ENCODE assay signal across 14 cellular contexts in the genomic region with DNA sequence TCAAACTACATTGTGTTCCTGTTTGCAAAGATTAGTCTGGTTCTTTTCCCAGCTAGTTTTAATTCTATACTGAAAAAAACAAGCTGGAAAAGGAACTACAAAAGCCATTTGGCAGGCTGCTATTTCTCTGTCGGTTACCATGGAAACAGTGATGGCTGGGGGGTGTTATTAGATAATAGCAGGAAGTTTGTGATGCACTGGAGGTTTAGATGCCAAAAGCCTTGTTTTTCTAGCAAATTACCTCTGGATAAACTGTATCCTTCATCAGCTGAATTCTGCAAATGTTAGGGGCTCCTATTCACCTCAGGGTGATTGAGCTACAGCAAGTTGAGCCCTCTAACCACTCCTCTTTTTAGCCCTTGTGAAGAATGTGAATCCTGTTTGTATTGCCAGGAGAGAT. TPM values are rescaled to one million over a fixed set of nuclear protein-coding genes. Genes with fewer than 3 reads are reported as not detected.
DNase-seq lines count a peak whose midpoint lies in the region; ATAC-seq, FAIRE-seq and TF ChIP-seq lines count a peak whose summit lies in the region.
"Had no signal": no experiment of that assay in that cellular context is flagged by ENCODE, and none has a peak within 500 bp of the region (broad histone marks: within the 10 kb centered on the region; RNA-seq: fewer than 3 reads in every experiment).

No MANE protein-coding gene starts in this region.

- no peaks in the 10 kb centered on the region; a peak in 1 of 5 replicates for H3K27me3 ChIP-seq in K562 (ENCODE audit: control insufficient read depth in 2 of 2, insufficient read depth in 2 of 2, low read length in 2 of 2)
- no peaks in the 10 kb centered on the region for H3K27me3 ChIP-seq in right atrium auricular region
- no peaks in the 10 kb centered on the region for H3K27me3 ChIP-seq in gastrocnemius medialis
- H3K27me3 ChIP-seq: neutrophil, tibial nerve had no signal

- peak; percentile 68 for DNase-seq in NCI-H146 (lab: John Stamatoyannopoulos, UW)
- DNase-seq in K562 (ENCODE audit: extremely low read depth in 1 of 4, low spot score in 3 of 4) = no peak
- DNase-seq in right atrium auricular region (ENCODE audit: low spot score) = no peak
- no peak for DNase-seq in gastrocnemius medialis
- DNase-seq in Kasumi-1 (lab: John Stamatoyannopoulos, UW) = no peak
- DNase-seq in nephron progenitor cell = no peak
- DNase-seq in SIG-M5 treated with dmso at 0.1 percent for 504 hours (lab: John Stamatoyannopoulos, UW; ENCODE audit: unreplicated experiment) = no peak
- DNase-seq: activated T-cell treated with anti-CD3 and anti-CD28 coated beads for 4 hours, T1000 had no signal

- intact Hi-C loops in K562 (cut with micrococcal nuclease) = no loop called here
- intact Hi-C loops in gastrocnemius medialis (cut with DNase I; ENCODE audit: low total_unique reads) = loop anchor here (5.0 kb wide), 1 partner anchor 37 kb away; a partner anchor contains a TSS

- WGBS in K562 (ENCODE audit: insufficient coverage, low coverage, missing lambda C conversion rate) = 50% methylated on average over 1 of the region's 1 CpG

- POLR2A ChIA-PET in K562 (lab: Yijun Ruan, JAX) = interaction anchor here (1.5 kb wide), 1 partner anchor 37 kb away, joined by 6 read pairs; a partner anchor contains a TSS

- no peaks in the 10 kb centered on the region for H3K4me1 ChIP-seq in K562 (replicated peaks in 1 of 2; ENCODE audit: control insufficient read depth in 2 of 2, insufficient read depth in 2 of 2, low read length in 2 of 2)
- peaks cover 0 to 14% of the 10 kb centered on the region in 2 donors for H3K4me1 ChIP-seq in right atrium auricular region
- peaks cover 18 to 21% of the 10 kb centered on the region in 2 donors for H3K4me1 ChIP-seq in gastrocnemius medialis

- H3K36me3 ChIP-seq in K562 (ENCODE audit: control insufficient read depth, insufficient read depth, low read length) (peaks cover 13% of the 10 kb centered on the region; the same call in 2 of the 3 replicates), right atrium auricular region (peaks cover 41% of the 10 kb centered on the region), gastrocnemius medialis (peaks cover 0 to 38% of the 10 kb centered on the region in 2 donors)
- H3K36me3 ChIP-seq: neutrophil had no signal

- in situ Hi-C loops in K562 (cut with MboI) (no loop called here), gastrocnemius medialis (cut with MboI; ENCODE audit: low sequenced_read_pairs in 4 of 4) (no loop called here)

- ATAC-seq in K562 (no peak), gastrocnemius medialis (peak in 1 of 2 donors; percentile 18), HG02884 (IDR thresholded peaks at IDR 0.05; ENCODE audit: unreplicated experiment) (no peak)

- no peaks in the 10 kb centered on the region for H3K79me2 ChIP-seq in K562 (ENCODE audit: control insufficient read depth, insufficient read depth, low read length)

- peaks cover 56% of the 10 kb centered on the region for H3K36me3 Mint-ChIP-seq in nephron progenitor cell (ENCODE audit: low read depth)

- TF ChIP-seq CTCF in K562 (IDR thresholded peaks at IDR 0.05 in 2 of 3, conservative IDR thresholded peaks at IDR 0.05 in 1 of 3; ENCODE audit: insufficient read depth in 2 of 3, low read depth in 1 of 3, low read length in 3 of 3) (no peak), right atrium auricular region (IDR thresholded peaks at IDR 0.05) (no peak), gastrocnemius medialis (IDR thresholded peaks at IDR 0.05 in 4 of 5, conservative IDR thresholded peaks at IDR 0.05 in 1 of 5) (no peak), nephron progenitor cell (IDR thresholded peaks at IDR 0.05) (no peak)

- no peak overlapping the region for H3K9ac ChIP-seq in K562 (ENCODE audit: insufficient read depth in 1 of 2, low read depth in 2 of 2, low read length in 2 of 2)
- H3K9ac ChIP-seq: KMS-11 had no signal

- H3K4me3 ChIP-seq in K562 = no peak overlapping the region
- no peak overlapping the region for H3K4me3 ChIP-seq in right atrium auricular region
- H3K4me3 ChIP-seq in gastrocnemius medialis = no peak overlapping the region
- H3K4me3 ChIP-seq: tibial nerve had no signal

- CTCF ChIA-PET in K562 (lab: Yijun Ruan, JAX; ENCODE audit: low intra/inter-chr PET ratio) = no interaction called here

- no peak overlapping the region for H3K4me3 Mint-ChIP-seq in nephron progenitor cell
- H3K4me3 Mint-ChIP-seq: central memory CD8-positive, alpha-beta T cell had no signal

- no peak overlapping the region for H2AFZ ChIP-seq in K562 (ENCODE audit: low read depth, low read length)

- H3K27ac Mint-ChIP-seq in nephron progenitor cell = no peak overlapping the region

- peaks cover 2% of the 10 kb centered on the region for H3K27me3 Mint-ChIP-seq in nephron progenitor cell (ENCODE audit: low read depth, poor library complexity)
- H3K27me3 Mint-ChIP-seq: central memory CD8-positive, alpha-beta T cell had no signal

- no peaks in the 10 kb centered on the region for H3K9me3 Mint-ChIP-seq in nephron progenitor cell
- H3K9me3 Mint-ChIP-seq: central memory CD8-positive, alpha-beta T cell had no signal

- H3K4me2 ChIP-seq in K562 (ENCODE audit: insufficient read depth, low read length) = no peak overlapping the region
- H3K4me2 ChIP-seq: KMS-11 had no signal

- H3K27ac ChIP-seq in K562 (ENCODE audit: extremely low read depth, low read depth, low read length) (no peak overlapping the region), right atrium auricular region (peak overlapping the region; percentile 52 to 53), gastrocnemius medialis (peak overlapping the region; percentile 7 to 64 (median 31))
- H3K27ac ChIP-seq: KMS-11, neutrophil had no signal

- H4K20me1 ChIP-seq in K562 (replicated peaks; ENCODE audit: control insufficient read depth, insufficient read depth, low read length) = no peaks in the 10 kb centered on the region

- no TSS peak for BruUV-seq in K562 (replicated peaks; lab: Mats Ljungman, UMichigan)

- TF ChIP-seq POLR2A in K562 (conservative IDR thresholded peaks at IDR 0.05) (no peak), gastrocnemius medialis (IDR thresholded peaks at IDR 0.05) (no peak)

- H3K9me3 ChIP-seq in K562 (replicated peaks; ENCODE audit: control insufficient read depth, insufficient read depth, low read depth, low read length) (no peaks in the 10 kb centered on the region), right atrium auricular region (no peaks in the 10 kb centered on the region), gastrocnemius medialis (no peaks in the 10 kb centered on the region)
- H3K9me3 ChIP-seq: neutrophil, tibial nerve had no signal

- TF ChIP-seq RAD21 in K562 (CRISPR knock-in tag; conservative IDR thresholded peaks at IDR 0.05 in 1 of 2, IDR thresholded peaks at IDR 0.05 in 1 of 2) = no peak

- no peaks in the 10 kb centered on the region for H3K9me1 ChIP-seq in K562 (ENCODE audit: control insufficient read depth, insufficient read depth, low read length)

- no peak for TF ChIP-seq EP300 in K562 (IDR thresholded peaks at IDR 0.05; ENCODE audit: low read length)

- FAIRE-seq in K562 (lab: Jason Lieb, UNC) = no peak

- peaks cover 25% of the 10 kb centered on the region for H3K4me1 Mint-ChIP-seq in nephron progenitor cell

TF ChIP-seq in K562, 482 proteins besides CTCF, POLR2A, EP300 and RAD21:
- peak; percentile 89 for TF ChIP-seq RFX1 (IDR thresholded peaks at IDR 0.05)
- no peak for TF ChIP-seq ZNF232 (CRISPR knock-in tag; IDR thresholded peaks at IDR 0.05)

RNA-seq across cellular contexts. Expression of a gene that starts 25.2 kb away (rescaled TPM):
- total RNA-seq in K562 (2011; cell fraction: chromatin; rRNA removed; ENCODE audit: low replicate concordance) = 12.6 and 15.8 TPM in 2 replicates
- 8.7 and 11.2 TPM in 2 replicates for total RNA-seq in K562 (2011; cell fraction: nucleolus; rRNA removed)
- 8.6 and 8.9 TPM in 2 replicates for total RNA-seq in K562 (2011; cell fraction: nucleoplasm; rRNA removed)
- total RNA-seq in K562 (2014; rRNA removed) = 37.6 and 38.6 TPM in 2 replicates
- 42.5 TPM in 2 replicates for total RNA-seq in K562 (2014; rRNA removed; fragmentation: Illumina TruSeq; extraction: Trizol)
- total RNA-seq in K562 (2015; rRNA removed; fragmentation: Illumina TruSeq; extraction: Trizol) = 42.2 and 42.9 TPM in 2 replicates
- total RNA-seq in K562 (2021) = 33.1 and 37.9 TPM in 2 replicates
- polyA plus RNA-seq in K562 (2011; rRNA removed) = 25.5 and 30.0 TPM in 2 replicates
- 14.3 and 22.8 TPM in 2 replicates for polyA plus RNA-seq in K562 (2011; cell fraction: cytosol; rRNA removed)
- polyA plus RNA-seq in K562 (2011; cell fraction: nucleus; rRNA removed) = 11.1 and 16.7 TPM in 2 replicates
- polyA plus RNA-seq in K562 (2012) = 25.6 and 42.0 TPM in 2 replicates
- polyA plus RNA-seq in K562 (2014; fragmentation: Illumina TruSeq; extraction: Trizol) = 45.1 and 49.9 TPM in 2 replicates
- 10 to 100 TPM; 16.0 to 25.0 TPM for polyA plus RNA-seq in K562 (2014; fragmentation: Nextera tagmentation; extraction: Ambion mirVana)
- 24.3 and 36.5 TPM in 2 replicates for polyA plus RNA-seq in K562 (2014; rRNA removed)
- polyA minus RNA-seq in K562 (2011; rRNA and poly(A)+ RNA removed) = 33.5 and 52.5 TPM in 2 replicates
- polyA minus RNA-seq in K562 (2011; cell fraction: cytosol; rRNA and poly(A)+ RNA removed) = 6.2 and 9.3 TPM in 2 replicates
- 10.9 and 16.0 TPM in 2 replicates for polyA minus RNA-seq in K562 (2011; cell fraction: nucleus; rRNA and poly(A)+ RNA removed)
- total RNA-seq in right atrium auricular region = 10 to 100 TPM; 10.5 to 19.8 TPM
- 10 to 100 TPM; 27.5 to 44.1 (median 42.0) TPM for total RNA-seq in gastrocnemius medialis

RNA-seq across cellular contexts. Expression of a gene that starts 36.6 kb away (rescaled TPM):
- total RNA-seq in K562 (2011; cell fraction: chromatin; rRNA removed; ENCODE audit: low replicate concordance) = 0.81 and 2.9 TPM in 2 replicates
- total RNA-seq in K562 (2011; cell fraction: nucleolus; rRNA removed) = 3.4 and 4.8 TPM in 2 replicates
- total RNA-seq in K562 (2011; cell fraction: nucleoplasm; rRNA removed) = 1.3 and 1.9 TPM in 2 replicates
- total RNA-seq in K562 (2014; rRNA removed) (6.8 and 9.6 TPM in 2 replicates), K562 (2014; rRNA removed; fragmentation: Illumina TruSeq; extraction: Trizol) (0.26 and 0.40 TPM in 2 replicates), K562 (2015; rRNA removed; fragmentation: Illumina TruSeq; extraction: Trizol) (0.83 and 0.90 TPM in 2 replicates), K562 (2021) (7.7 and 8.5 TPM in 2 replicates), right atrium auricular region (100 to 1,000 TPM in 1 of 2 donors, 10 to 100 TPM in 1; 60.2 to 156 TPM), gastrocnemius medialis (100 to 1,000 TPM in 1 of 4 donors, 10 to 100 TPM in 3; 22.4 to 220 (median 78.4) TPM)
- polyA plus RNA-seq in K562 (2011; rRNA removed) (1.2 and 2.0 TPM in 2 replicates), K562 (2014; fragmentation: Illumina TruSeq; extraction: Trizol) (0.16 and 0.73 TPM in 2 replicates), K562 (2014; fragmentation: Nextera tagmentation; extraction: Ambion mirVana) (under 1 TPM; 0.08 to 0.14 TPM), K562 (2014; rRNA removed) (6.6 and 10.8 TPM in 2 replicates)
- polyA plus RNA-seq in K562 (2011; cell fraction: cytosol; rRNA removed) = 1.9 and 9.3 TPM in 2 replicates
- polyA plus RNA-seq in K562 (2011; cell fraction: nucleus; rRNA removed) = 2.0 and 4.6 TPM in 2 replicates
- polyA plus RNA-seq in K562 (2012) = 5.5 and 6.8 TPM in 2 replicates
- polyA minus RNA-seq in K562 (2011; rRNA and poly(A)+ RNA removed) = 0.18 and 0.25 TPM in 2 replicates
- polyA minus RNA-seq in K562 (2011; cell fraction: cytosol; rRNA and poly(A)+ RNA removed) = 2.0 and 2.1 TPM in 2 replicates
- polyA minus RNA-seq in K562 (2011; cell fraction: nucleus; rRNA and poly(A)+ RNA removed) = 1.3 and 1.6 TPM in 2 replicates
